11 cellular contexts compared by ENCODE assay signal in genomic region chr5:179619776-179620175, GRCh38. TPM values are rescaled to one million over a fixed set of nuclear protein-coding genes. Genes with fewer than 3 reads are reported as not detected.
A peak's percentile ranks its signal among the peaks of the same experiment; 100 is the strongest.
DNase-seq lines count a peak whose midpoint lies in the region; ATAC-seq and TF ChIP-seq lines count a peak whose summit lies in the region.
"Had no signal": no experiment of that assay in that cellular context is flagged by ENCODE, and none has a peak within 500 bp of the region (broad histone marks: within the 10 kb centered on the region; RNA-seq: fewer than 3 reads in every experiment).

No MANE protein-coding gene starts in this region.

- peaks cover 83% of the 10 kb centered on the region for H4K20me1 ChIP-seq in smooth muscle cell (ENCODE audit: low read depth)

- CTCF ChIA-PET in activated CD8-positive, alpha-beta T cell treated with anti-CD3 and anti-CD28 coated beads, Interleukin-2, amount 10 ng/mL, durations not matched to agents 7 days and 5 days (lab: Charles Lee): no interaction called here

- POLR2A ChIA-PET in activated CD8-positive, alpha-beta T cell treated with anti-CD3 and anti-CD28 coated beads, Interleukin-2, amount 10 ng/mL, durations not matched to agents 7 days and 5 days (lab: Charles Lee): interaction anchor here (0.7 to 6.5 kb wide), 5 partner anchors 9 to 104 kb away, joined by 3 to 158 read pairs (median 3); partner anchors contain the start of gene RUFY1

- H3K27ac Mint-ChIP-seq in T-helper 2 cell treated with Interferon-gamma antibody and Interleukin-4, amounts not matched to agents 5 μg/mL and 100 μg/mL, for 36 hours: no peak overlapping the region
- no peak overlapping the region for H3K27ac Mint-ChIP-seq in activated CD8-positive, alpha-beta T cell treated with anti-CD3 and anti-CD28 coated beads, Interleukin-2, amount 10 ng/mL, durations not matched to agents 7 days and 5 days

- peaks cover 79% of the 10 kb centered on the region for H3K36me3 Mint-ChIP-seq in T-helper 2 cell treated with Interferon-gamma antibody and Interleukin-4, amounts not matched to agents 5 μg/mL and 100 μg/mL, for 36 hours (ENCODE audit: low read depth)
- peaks cover 80% of the 10 kb centered on the region for H3K36me3 Mint-ChIP-seq in activated CD8-positive, alpha-beta T cell treated with anti-CD3 and anti-CD28 coated beads, Interleukin-2, amount 10 ng/mL, durations not matched to agents 7 days and 5 days (ENCODE audit: low read depth)

- peaks cover 5% of the 10 kb centered on the region for H3K27me3 Mint-ChIP-seq in T-helper 2 cell treated with Interferon-gamma antibody and Interleukin-4, amounts not matched to agents 5 μg/mL and 100 μg/mL, for 36 hours (ENCODE audit: low read depth)
- H3K27me3 Mint-ChIP-seq in activated CD8-positive, alpha-beta T cell treated with anti-CD3 and anti-CD28 coated beads, Interleukin-2, amount 10 ng/mL, durations not matched to agents 7 days and 5 days (ENCODE audit: low read depth): no peaks in the 10 kb centered on the region

- peaks cover 62% of the 10 kb centered on the region for H3F3A ChIP-seq in smooth muscle cell (ENCODE audit: low read depth)

- H3K79me2 ChIP-seq in smooth muscle cell (ENCODE audit: low read depth): peaks cover 85% of the 10 kb centered on the region

- H3K9me3 Mint-ChIP-seq in T-helper 2 cell treated with Interferon-gamma antibody and Interleukin-4, amounts not matched to agents 5 μg/mL and 100 μg/mL, for 36 hours: no peaks in the 10 kb centered on the region
- H3K9me3 Mint-ChIP-seq in activated CD8-positive, alpha-beta T cell treated with anti-CD3 and anti-CD28 coated beads, Interleukin-2, amount 10 ng/mL, durations not matched to agents 7 days and 5 days (ENCODE audit: insufficient read depth): no peaks in the 10 kb centered on the region

- H3K36me3 ChIP-seq in smooth muscle cell (ENCODE audit: low read depth): peaks cover 39% of the 10 kb centered on the region

- no peak overlapping the region for H2AFZ ChIP-seq in smooth muscle cell (ENCODE audit: low read depth)

- DNase-seq in T-helper 2 cell treated with Interferon-gamma antibody and Interleukin-4, amounts not matched to agents 5 μg/mL and 100 μg/mL, for 36 hours (ENCODE audit: low spot score): no peak
- no peak for DNase-seq in T-helper 2 cell
- DNase-seq in activated CD8-positive, alpha-beta T cell treated with anti-CD3 and anti-CD28 coated beads, Interleukin-2, amount 10 ng/mL, durations not matched to agents 7 days and 5 days: no peak
- DNase-seq in right cardiac atrium: no peak
- no peak for DNase-seq in smooth muscle cell (lab: John Stamatoyannopoulos, UW; ENCODE audit: unreplicated experiment)
- DNase-seq in NCI-H226: no peak
- DNase-seq: ACHN, mucosa of descending colon, NCI-H1048 had no signal

- H3K27me3 ChIP-seq in right cardiac atrium (ENCODE audit: control insufficient read depth, insufficient read depth) (no peaks in the 10 kb centered on the region), smooth muscle cell (ENCODE audit: low read depth) (no peaks in the 10 kb centered on the region)

- peak overlapping the region; percentile 92 for H3K4me2 ChIP-seq in smooth muscle cell

- H3K4me1 Mint-ChIP-seq in T-helper 2 cell treated with Interferon-gamma antibody and Interleukin-4, amounts not matched to agents 5 μg/mL and 100 μg/mL, for 36 hours (ENCODE audit: low read depth): peaks cover 52% of the 10 kb centered on the region
- H3K4me1 Mint-ChIP-seq in activated CD8-positive, alpha-beta T cell treated with anti-CD3 and anti-CD28 coated beads, Interleukin-2, amount 10 ng/mL, durations not matched to agents 7 days and 5 days (ENCODE audit: low read depth): peaks cover 56% of the 10 kb centered on the region

- H3K4me1 ChIP-seq in right cardiac atrium (ENCODE audit: control insufficient read depth, insufficient read depth, low read length) (no peaks in the 10 kb centered on the region), smooth muscle cell (ENCODE audit: low read depth) (peaks cover 34% of the 10 kb centered on the region)

- no peak for ATAC-seq in activated CD8-positive, alpha-beta T cell treated with anti-CD3 and anti-CD28 coated beads, Interleukin-2, amount 10 ng/mL, durations not matched to agents 7 days and 5 days
- no peak for ATAC-seq in right cardiac atrium
- ATAC-seq in GM18909 (IDR thresholded peaks at IDR 0.05; ENCODE audit: poor library complexity, unreplicated experiment): no peak
- no peak for ATAC-seq in GM21619 (IDR thresholded peaks at IDR 0.05; ENCODE audit: unreplicated experiment)
- ATAC-seq: mucosa of descending colon had no signal

- H3K4me3 ChIP-seq in right cardiac atrium (ENCODE audit: low read length) (peak overlapping the region; percentile 24), smooth muscle cell (peak overlapping the region; percentile 73)
- H3K4me3 ChIP-seq: mucosa of descending colon had no signal

- WGBS in right cardiac atrium: 7% methylated on average over 4 of the region's 4 CpGs
- whole genome bisulfite sequencing in smooth muscle cell (ENCODE audit: low lambda C conversion rate): 34% methylated on average over 4 of the region's 4 CpGs

- no peak for TF ChIP-seq CTCF in smooth muscle cell (IDR thresholded peaks at IDR 0.05; ENCODE audit: borderline replicate concordance, insufficient read depth, poor library complexity, severe bottlenecking)

- intact Hi-C loops in right cardiac atrium (cut with DNase I): no loop called here

- peak overlapping the region; percentile 99 for H3K9ac ChIP-seq in smooth muscle cell (ENCODE audit: low read depth)

- H3K9me3 ChIP-seq in right cardiac atrium (ENCODE audit: control insufficient read depth, low read length): no peaks in the 10 kb centered on the region
- H3K9me3 ChIP-seq in smooth muscle cell (replicated peaks; ENCODE audit: low read depth): no peaks in the 10 kb centered on the region
- H3K9me3 ChIP-seq: mucosa of descending colon had no signal

- H3K4me3 Mint-ChIP-seq in T-helper 2 cell treated with Interferon-gamma antibody and Interleukin-4, amounts not matched to agents 5 μg/mL and 100 μg/mL, for 36 hours: peak overlapping the region; percentile 90
- peak overlapping the region; percentile 92 for H3K4me3 Mint-ChIP-seq in activated CD8-positive, alpha-beta T cell treated with anti-CD3 and anti-CD28 coated beads, Interleukin-2, amount 10 ng/mL, durations not matched to agents 7 days and 5 days

- H3K27ac ChIP-seq in right cardiac atrium (ENCODE audit: low read length) (no peak overlapping the region), smooth muscle cell (ENCODE audit: low read depth) (peak overlapping the region; percentile 88)

RNA-seq across cellular contexts. Expression of gene HNRNPH1, which starts 3.7 kb away (rescaled TPM):
- 100 to 1,000 TPM; 869 to 884 TPM for total RNA-seq in activated CD8-positive, alpha-beta T cell treated with anti-CD3 and anti-CD28 coated beads, Interleukin-2, amount 10 ng/mL, durations not matched to agents 7 days and 5 days
- 100 to 1,000 TPM; 210 to 253 (median 233) TPM for total RNA-seq in right cardiac atrium
- polyA plus RNA-seq in right cardiac atrium: 121 TPM
- total RNA-seq in smooth muscle cell: 384 and 421 TPM in 2 replicates
- polyA plus RNA-seq in smooth muscle cell: 60.9 and 95.9 TPM in 2 replicates
